Comparison of ENCODE assay signal across 23 cellular contexts in genomic region chr14:89502966-89503365, GRCh38.
"Had no signal": no experiment of that assay in that cellular context is flagged by ENCODE, and none has a peak within 500 bp of the region (broad histone marks: within the 10 kb centered on the region; RNA-seq: fewer than 3 reads in every experiment).

No MANE protein-coding gene starts in this region.

- H3K9me3 Mint-ChIP-seq: activated CD4-positive, alpha-beta memory T cell treated with anti-CD3 and anti-CD28 coated beads for 36 hours; activated naive CD4-positive, alpha-beta T cell treated with anti-CD3 and anti-CD28 coated beads for 36 hours; effector memory CD8-positive, alpha-beta T cell; immature natural killer cell; mesothelial cell of epicardium; naive thymus-derived CD8-positive, alpha-beta T cell; stimulated activated memory B cell treated with anti-CD40 and anti-IgM and Interleukin-4, amounts not matched to agents 10 μg/mL and 1 μg/mL and 100 μg/mL, for 72 hours had no signal

- H3K27me3 ChIP-seq: cardiac muscle cell, esophagus muscularis mucosa, hepatocyte, neutrophil, transverse colon, uterus had no signal

- H3K36me3 ChIP-seq: cardiac muscle cell, transverse colon, uterus had no signal

- H3K27ac ChIP-seq: cardiac muscle cell, esophagus muscularis mucosa, hepatocyte, left ventricle myocardium inferior, parathyroid adenoma, transverse colon, uterus had no signal

- H3K4me3 ChIP-seq: cardiac muscle cell, esophagus muscularis mucosa, hepatocyte, left ventricle myocardium inferior, smooth muscle cell, transverse colon, uterus had no signal

- H3K27ac Mint-ChIP-seq: activated CD4-positive, alpha-beta memory T cell treated with anti-CD3 and anti-CD28 coated beads for 36 hours; activated naive CD4-positive, alpha-beta T cell treated with anti-CD3 and anti-CD28 coated beads for 36 hours; mesothelial cell of epicardium had no signal

- DNase-seq: activated CD4-positive, alpha-beta memory T cell treated with anti-CD3 and anti-CD28 coated beads for 36 hours; activated CD4-positive, alpha-beta T cell treated with anti-CD3 and anti-CD28 coated beads for 4 hours; activated CD4-positive, CD25-positive, alpha-beta regulatory T cell; activated naive CD4-positive, alpha-beta T cell treated with anti-CD3 and anti-CD28 coated beads for 36 hours; effector memory CD8-positive, alpha-beta T cell; glutamatergic neuron; immature natural killer cell; kidney glomerular epithelial cell; left ventricle myocardium inferior; naive thymus-derived CD8-positive, alpha-beta T cell; stimulated activated CD4-positive, alpha-beta T cell treated with anti-CD3 and anti-CD28 coated beads, Interleukin-15, amount 100 ng/mL, for 24 hours; T-helper 9 cell; transverse colon; uterus had no signal

- H2AFZ ChIP-seq: hepatocyte, parathyroid adenoma had no signal

- H3K9ac ChIP-seq: parathyroid adenoma had no signal

- H3K4me3 Mint-ChIP-seq: activated CD4-positive, alpha-beta memory T cell treated with anti-CD3 and anti-CD28 coated beads for 36 hours; activated naive CD4-positive, alpha-beta T cell treated with anti-CD3 and anti-CD28 coated beads for 36 hours; effector memory CD8-positive, alpha-beta T cell; mesothelial cell of epicardium; stimulated activated memory B cell treated with anti-CD40 and anti-IgM and Interleukin-4, amounts not matched to agents 10 μg/mL and 1 μg/mL and 100 μg/mL, for 72 hours had no signal

- H3K4me1 ChIP-seq: uterus had no signal

- H3K4me2 ChIP-seq: hepatocyte, smooth muscle cell had no signal

- ATAC-seq: effector memory CD8-positive, alpha-beta T cell; naive thymus-derived CD8-positive, alpha-beta T cell; sciatic nerve had no signal

- H3K79me2 ChIP-seq: hepatocyte had no signal

- H3K36me3 Mint-ChIP-seq: activated CD4-positive, alpha-beta memory T cell treated with anti-CD3 and anti-CD28 coated beads for 36 hours had no signal

- H3K27me3 Mint-ChIP-seq: activated CD4-positive, alpha-beta memory T cell treated with anti-CD3 and anti-CD28 coated beads for 36 hours; effector memory CD8-positive, alpha-beta T cell; naive thymus-derived CD8-positive, alpha-beta T cell; stimulated activated memory B cell treated with anti-CD40 and anti-IgM and Interleukin-4, amounts not matched to agents 10 μg/mL and 1 μg/mL and 100 μg/mL, for 72 hours had no signal

- H3K9me3 ChIP-seq: esophagus muscularis mucosa, left ventricle myocardium inferior, neutrophil, transverse colon, uterus had no signal
